In the genomic region with DNA sequence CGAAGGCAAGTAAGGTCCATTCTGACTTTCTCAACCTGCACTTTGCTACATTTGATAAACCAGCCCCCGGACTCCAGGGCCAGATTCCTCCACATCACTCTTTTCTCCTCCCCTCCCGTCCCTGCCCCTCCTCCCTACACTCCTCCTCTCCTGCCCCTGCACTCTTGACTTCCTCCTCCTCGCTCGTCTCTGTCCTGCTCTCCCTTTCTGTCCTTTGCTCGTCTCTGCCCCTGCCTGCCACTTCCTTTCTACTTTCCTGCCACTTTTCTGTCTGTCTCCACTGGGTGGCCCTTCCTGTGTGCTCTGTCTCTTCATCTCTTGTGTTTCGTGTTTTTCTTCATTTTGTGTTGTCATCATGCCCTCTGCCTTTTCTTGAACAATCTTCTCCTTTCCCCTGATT, we compare ENCODE assay signal across 21 cellular contexts. TPM values are rescaled to one million over a fixed set of nuclear protein-coding genes. Genes with fewer than 3 reads are reported as not detected.
DNase-seq lines count a peak whose midpoint lies in the region; ATAC-seq and TF ChIP-seq lines count a peak whose summit lies in the region.
"Had no signal": no experiment of that assay in that cellular context is flagged by ENCODE, and none has a peak within 500 bp of the region (broad histone marks: within the 10 kb centered on the region; RNA-seq: fewer than 3 reads in every experiment).

No MANE protein-coding gene starts in this region.

- TF ChIP-seq POLR2A in testis (IDR thresholded peaks at IDR 0.05), result no peak

- no peaks in the 10 kb centered on the region for H3K27me3 Mint-ChIP-seq in natural killer cell treated with Interleukin-12 subunit alpha and Interleukin-12 subunit beta and Interleukin-15 and Interleukin-18, amount 100 ng/mL, for 72 hours
- no peaks in the 10 kb centered on the region for H3K27me3 Mint-ChIP-seq in natural killer cell (ENCODE audit: low read depth in 2 of 2)
- H3K27me3 Mint-ChIP-seq in activated naive CD8-positive, alpha-beta T cell treated with anti-CD3 and anti-CD28 coated beads, Interleukin-2, amount 50 U/mL, for 24 hours, result no peaks in the 10 kb centered on the region
- H3K27me3 Mint-ChIP-seq: progenitor cell of endocrine pancreas had no signal

- H3K36me3 Mint-ChIP-seq in natural killer cell treated with Interleukin-12 subunit alpha and Interleukin-12 subunit beta and Interleukin-15 and Interleukin-18, amount 100 ng/mL, for 72 hours, result peaks cover 30% of the 10 kb centered on the region
- H3K36me3 Mint-ChIP-seq in natural killer cell, result peaks cover 8% of the 10 kb centered on the region
- H3K36me3 Mint-ChIP-seq in activated naive CD8-positive, alpha-beta T cell treated with anti-CD3 and anti-CD28 coated beads, Interleukin-2, amount 50 U/mL, for 24 hours (ENCODE audit: low read depth), result peaks cover 53% of the 10 kb centered on the region

- intact Hi-C loops in natural killer cell (cut with micrococcal nuclease) (no loop called here), testis (cut with DNase I; ENCODE audit: low total_unique reads) (no loop called here)

- peak overlapping the region in 1 of 2 donors; percentile 30 for H3K27ac Mint-ChIP-seq in natural killer cell treated with Interleukin-12 subunit alpha and Interleukin-12 subunit beta and Interleukin-15 and Interleukin-18, amount 100 ng/mL, for 72 hours
- no peak overlapping the region for H3K27ac Mint-ChIP-seq in natural killer cell
- H3K27ac Mint-ChIP-seq in activated naive CD8-positive, alpha-beta T cell treated with anti-CD3 and anti-CD28 coated beads, Interleukin-2, amount 50 U/mL, for 24 hours, result peak overlapping the region; percentile 36
- H3K27ac Mint-ChIP-seq: nephron, progenitor cell of endocrine pancreas had no signal

- H3K27me3 ChIP-seq in testis, result no peaks in the 10 kb centered on the region
- H3K27me3 ChIP-seq: brain microvascular endothelial cell, heart left ventricle, transverse colon had no signal

- H3K4me3 ChIP-seq in testis, result no peak overlapping the region
- H3K4me3 ChIP-seq: heart left ventricle, transverse colon had no signal

- H3K27ac ChIP-seq in testis, result no peak overlapping the region
- H3K27ac ChIP-seq: brain microvascular endothelial cell, heart left ventricle, transverse colon had no signal

- peaks cover 59% of the 10 kb centered on the region for H3K4me1 ChIP-seq in testis

- no peak for DNase-seq in natural killer cell treated with Interleukin-12 subunit alpha and Interleukin-12 subunit beta and Interleukin-15 and Interleukin-18, amount 100 ng/mL, for 72 hours (ENCODE audit: low spot score)
- no peak for DNase-seq in natural killer cell
- DNase-seq in MV-4-11 (lab: John Stamatoyannopoulos, UW), result peak; percentile 26
- no peak for DNase-seq in activated naive CD8-positive, alpha-beta T cell treated with anti-CD3 and anti-CD28 coated beads, Interleukin-2, amount 50 U/mL, for 24 hours
- DNase-seq in testis, result peak; percentile 86
- no peak for DNase-seq in RKO (ENCODE audit: low spot score)
- DNase-seq: activated CD4-positive, alpha-beta T cell treated with anti-CD3 and anti-CD28 coated beads, Interleukin-2, amount 50 U/mL, for 1 hour; activated T-cell treated with anti-CD3 and anti-CD28 coated beads, Interleukin-2, amount 50 U/mL, for 1 hour; brain microvascular endothelial cell; Calu3; EL; H7; heart left ventricle; NCI-H1417; NCI-H524; RPMI8226; stimulated activated naive CD4-positive, alpha-beta T cell treated with Interleukin-2 at 50 U/mL for 16 hours; transverse colon had no signal

- no peaks in the 10 kb centered on the region for H3K9me3 Mint-ChIP-seq in natural killer cell treated with Interleukin-12 subunit alpha and Interleukin-12 subunit beta and Interleukin-15 and Interleukin-18, amount 100 ng/mL, for 72 hours
- H3K9me3 Mint-ChIP-seq in natural killer cell, result no peaks in the 10 kb centered on the region
- H3K9me3 Mint-ChIP-seq in activated naive CD8-positive, alpha-beta T cell treated with anti-CD3 and anti-CD28 coated beads, Interleukin-2, amount 50 U/mL, for 24 hours, result no peaks in the 10 kb centered on the region
- H3K9me3 Mint-ChIP-seq: nephron had no signal

- WGBS in testis, 2 donors, result 51 to 61% methylated on average over 7 of the region's 7 CpGs

- TF ChIP-seq CTCF in natural killer cell (IDR thresholded peaks at IDR 0.05) (no peak), testis (IDR thresholded peaks at IDR 0.05) (no peak)

- no peaks in the 10 kb centered on the region for H3K36me3 ChIP-seq in testis (ENCODE audit: low read depth, missing control alignments)

- no peak for ATAC-seq in natural killer cell treated with Interleukin-12 subunit alpha and Interleukin-12 subunit beta and Interleukin-15 and Interleukin-18, amount 100 ng/mL, for 72 hours
- ATAC-seq in natural killer cell (no peak), HG02840 (IDR thresholded peaks at IDR 0.05; ENCODE audit: low FRiP score, unreplicated experiment) (no peak)
- ATAC-seq in activated naive CD8-positive, alpha-beta T cell treated with anti-CD3 and anti-CD28 coated beads, Interleukin-2, amount 50 U/mL, for 24 hours, result no peak
- ATAC-seq: heart left ventricle had no signal

- H3K4me3 Mint-ChIP-seq in natural killer cell treated with Interleukin-12 subunit alpha and Interleukin-12 subunit beta and Interleukin-15 and Interleukin-18, amount 100 ng/mL, for 72 hours, result peak overlapping the region; percentile 15
- H3K4me3 Mint-ChIP-seq in natural killer cell, result no peak overlapping the region
- H3K4me3 Mint-ChIP-seq in activated naive CD8-positive, alpha-beta T cell treated with anti-CD3 and anti-CD28 coated beads, Interleukin-2, amount 50 U/mL, for 24 hours, result no peak overlapping the region

- H3K9me3 ChIP-seq in testis, result no peaks in the 10 kb centered on the region
- H3K9me3 ChIP-seq: heart left ventricle, transverse colon had no signal

- H3K4me1 Mint-ChIP-seq in natural killer cell treated with Interleukin-12 subunit alpha and Interleukin-12 subunit beta and Interleukin-15 and Interleukin-18, amount 100 ng/mL, for 72 hours (ENCODE audit: low read depth in 2 of 2), result peaks cover 42 to 45% of the 10 kb centered on the region in 2 donors
- H3K4me1 Mint-ChIP-seq in natural killer cell, result peaks cover 29 to 63% of the 10 kb centered on the region in 2 donors
- peaks cover 35% of the 10 kb centered on the region for H3K4me1 Mint-ChIP-seq in activated naive CD8-positive, alpha-beta T cell treated with anti-CD3 and anti-CD28 coated beads, Interleukin-2, amount 50 U/mL, for 24 hours

RNA-seq across cellular contexts. Expression of a gene that starts 7.0 kb away (rescaled TPM):
- total RNA-seq in natural killer cell treated with Interleukin-12 subunit alpha and Interleukin-12 subunit beta and Interleukin-15 and Interleukin-18, amount 100 ng/mL, for 72 hours, result 100 to 1,000 TPM; 266 to 434 TPM
- total RNA-seq in natural killer cell, result 100 to 1,000 TPM; 304 to 322 (median 321) TPM
- total RNA-seq in testis, result 100 to 1,000 TPM; 264 to 281 TPM
- 163 TPM for polyA plus RNA-seq in testis (ENCODE audit: insufficient read depth, low read depth, low replicate concordance)

RNA-seq across cellular contexts. Expression of a gene that starts 13.2 kb away (rescaled TPM):
- total RNA-seq in natural killer cell treated with Interleukin-12 subunit alpha and Interleukin-12 subunit beta and Interleukin-15 and Interleukin-18, amount 100 ng/mL, for 72 hours, result 10 to 100 TPM; 40.7 to 63.9 TPM
- total RNA-seq in natural killer cell (10 to 100 TPM; 47.6 to 56.4 (median 51.8) TPM), testis (100 to 1,000 TPM; 176 to 303 TPM)
- 134 TPM for polyA plus RNA-seq in testis (ENCODE audit: insufficient read depth, low read depth, low replicate concordance)

RNA-seq across cellular contexts. Expression of a gene that starts 13.8 kb away (rescaled TPM):
- total RNA-seq in natural killer cell treated with Interleukin-12 subunit alpha and Interleukin-12 subunit beta and Interleukin-15 and Interleukin-18, amount 100 ng/mL, for 72 hours, result 1 to 10 TPM; 1.9 to 3.3 TPM
- total RNA-seq in natural killer cell (1 to 10 TPM; 2.0 to 3.2 (median 3.2) TPM), testis (10 to 100 TPM; 57.0 to 84.9 TPM)
- 34.5 TPM for polyA plus RNA-seq in testis (ENCODE audit: insufficient read depth, low read depth, low replicate concordance)

RNA-seq across cellular contexts. Expression of a gene that starts 18.4 kb away (rescaled TPM):
- 10 to 100 TPM; 15.1 to 27.6 TPM for total RNA-seq in natural killer cell treated with Interleukin-12 subunit alpha and Interleukin-12 subunit beta and Interleukin-15 and Interleukin-18, amount 100 ng/mL, for 72 hours
- 10 to 100 TPM; 15.4 to 21.9 (median 19.0) TPM for total RNA-seq in natural killer cell
- 10 to 100 TPM; 17.3 to 31.2 TPM for total RNA-seq in testis
- polyA plus RNA-seq in testis (ENCODE audit: insufficient read depth, low read depth, low replicate concordance), result 18.4 TPM

RNA-seq across cellular contexts. Expression of a gene that starts 21.0 kb away (rescaled TPM):
- total RNA-seq in natural killer cell treated with Interleukin-12 subunit alpha and Interleukin-12 subunit beta and Interleukin-15 and Interleukin-18, amount 100 ng/mL, for 72 hours, result 10 to 100 TPM; 35.7 to 39.5 TPM
- total RNA-seq in natural killer cell (10 to 100 TPM; 38.0 to 46.0 (median 40.0) TPM), testis (10 to 100 TPM; 37.6 to 38.0 TPM)
- 21.7 TPM for polyA plus RNA-seq in testis (ENCODE audit: insufficient read depth, low read depth, low replicate concordance)

Comparison
In these comparisons a context has a peak if more than half of its experiments do, and no peak if none do; other contexts are left out.
1. DNase-seq: peak in MV-4-11 (single experiment) and testis (single experiment); none in natural killer cell treated with Interleukin-12 subunit alpha and Interleukin-12 subunit beta and Interleukin-15 and Interleukin-18, amount 100 ng/mL, for 72 hours (single experiment), natural killer cell (single experiment), activated naive CD8-positive, alpha-beta T cell treated with anti-CD3 and anti-CD28 coated beads, Interleukin-2, amount 50 U/mL, for 24 hours (single experiment) and RKO (single experiment).
2. RNA of a gene that starts 13.8 kb away (total RNA-seq): 57.0 to 84.9 TPM in testis; 1.9 to 3.3 TPM in natural killer cell treated with Interleukin-12 subunit alpha and Interleukin-12 subunit beta and Interleukin-15 and Interleukin-18, amount 100 ng/mL, for 72 hours and 2.0 to 3.2 TPM in natural killer cell; every median in the first group is over 10 times any median in the second.